8 cellular contexts compared by ENCODE assay signal in genomic region chr2:71276311-71277158, GRCh38. TPM values are rescaled to one million over a fixed set of nuclear protein-coding genes. Genes with fewer than 3 reads are reported as not detected.
DNase-seq lines count a peak whose midpoint lies in the region; ATAC-seq and TF ChIP-seq lines count a peak whose summit lies in the region.

No MANE protein-coding gene starts in this region.

- H3K9me3 Mint-ChIP-seq in CD8-positive, alpha-beta T cell = no peaks in the 10 kb centered on the region
- peaks cover 14% of the 10 kb centered on the region for H3K9me3 Mint-ChIP-seq in activated T-cell treated with anti-CD3 and anti-CD28 coated beads, Interleukin-2, amount 50 U/mL, for 24 hours

- no peak overlapping the region for H3K27ac ChIP-seq in CD8-positive, alpha-beta T cell (ENCODE audit: low read depth, low read length)

- peaks cover 70% of the 10 kb centered on the region for H3K27me3 Mint-ChIP-seq in CD8-positive, alpha-beta T cell (ENCODE audit: low read depth)
- peaks cover 88% of the 10 kb centered on the region for H3K27me3 Mint-ChIP-seq in activated T-cell treated with anti-CD3 and anti-CD28 coated beads, Interleukin-2, amount 50 U/mL, for 24 hours

- peaks cover 18% of the 10 kb centered on the region for H3K27me3 ChIP-seq in CD8-positive, alpha-beta T cell (ENCODE audit: insufficient read depth, low read length)
- H3K27me3 ChIP-seq in NT2/D1 (ENCODE audit: insufficient read depth, insufficient read length) (peaks cover 6% of the 10 kb centered on the region), mucosa of stomach (ENCODE audit: control insufficient read depth, insufficient read depth, low read length) (peaks cover 7% of the 10 kb centered on the region)

- peak overlapping the region; percentile 76 for H3K4me3 Mint-ChIP-seq in CD8-positive, alpha-beta T cell
- H3K4me3 Mint-ChIP-seq in activated T-cell treated with anti-CD3 and anti-CD28 coated beads, Interleukin-2, amount 50 U/mL, for 24 hours = peak overlapping the region; percentile 79

- peak overlapping the region; percentile 80 for H3K4me3 ChIP-seq in CD8-positive, alpha-beta T cell (ENCODE audit: low read depth, low read length)
- H3K4me3 ChIP-seq in NT2/D1 (ENCODE audit: insufficient read length, low read depth) (peak overlapping the region; percentile 71), mucosa of stomach (ENCODE audit: low read length) (peak overlapping the region; percentile 43)

- ATAC-seq in CD8-positive, alpha-beta T cell = peak; percentile 99
- ATAC-seq in GM19452 (IDR thresholded peaks at IDR 0.05; ENCODE audit: unreplicated experiment) = peak; percentile 100
- peak; percentile 100 for ATAC-seq in HG03571 (IDR thresholded peaks at IDR 0.05; ENCODE audit: unreplicated experiment)
- ATAC-seq in esophagus mucosa = peak; percentile 100

- H3K4me1 Mint-ChIP-seq in CD8-positive, alpha-beta T cell (ENCODE audit: low read depth) = peaks cover 16% of the 10 kb centered on the region
- H3K4me1 Mint-ChIP-seq in activated T-cell treated with anti-CD3 and anti-CD28 coated beads, Interleukin-2, amount 50 U/mL, for 24 hours (ENCODE audit: low read depth) = peaks cover 23% of the 10 kb centered on the region

- H3K4me1 ChIP-seq in CD8-positive, alpha-beta T cell (ENCODE audit: insufficient read depth, low read length) = peaks cover 16% of the 10 kb centered on the region
- H3K4me1 ChIP-seq in NT2/D1 (ENCODE audit: insufficient read depth, insufficient read length) = no peaks in the 10 kb centered on the region
- peaks cover 16% of the 10 kb centered on the region for H3K4me1 ChIP-seq in mucosa of stomach (ENCODE audit: control insufficient read depth, insufficient read depth, low read length)

- H3K9me3 ChIP-seq in CD8-positive, alpha-beta T cell (ENCODE audit: low read length) = no peaks in the 10 kb centered on the region
- H3K9me3 ChIP-seq in NT2/D1 (ENCODE audit: insufficient read depth, low read length) = no peaks in the 10 kb centered on the region; the same call in 1 of the 2 replicates
- no peaks in the 10 kb centered on the region for H3K9me3 ChIP-seq in mucosa of stomach (ENCODE audit: control insufficient read depth, low read length)

- POLR2A ChIA-PET in CD8-positive, alpha-beta T cell (lab: Charles Lee) = interaction anchor here (1.2 kb wide), 1 partner anchor 56 kb away, joined by 3 read pairs; no protein-coding TSS in a partner anchor

- H3K36me3 ChIP-seq in CD8-positive, alpha-beta T cell (ENCODE audit: insufficient read depth, low read length) = no peaks in the 10 kb centered on the region
- no peaks in the 10 kb centered on the region for H3K36me3 ChIP-seq in NT2/D1 (ENCODE audit: insufficient read depth, insufficient read length, low read length)
- no peaks in the 10 kb centered on the region for H3K36me3 ChIP-seq in mucosa of stomach (ENCODE audit: control insufficient read depth, insufficient read depth, low read length)

- CTCF ChIA-PET in CD8-positive, alpha-beta T cell (lab: Charles Lee) = interaction anchor here (1.1 to 1.3 kb wide), 2 partner anchors 23 to 49 kb away, joined by 3 to 6 read pairs; partner anchors contain the start of gene PAIP2B

- peak; percentile 58 to 87 (median 75) for DNase-seq in CD8-positive, alpha-beta T cell
- peak; percentile 93 for DNase-seq in NT2/D1 (ENCODE audit: low read depth, low spot score)
- peak; percentile 94 for DNase-seq in activated T-cell treated with anti-CD3 and anti-CD28 coated beads, Interleukin-2, amount 50 U/mL, for 24 hours
- peak; percentile 53 to 64 for DNase-seq in stimulated activated CD8-positive, alpha-beta memory T cell treated with anti-CD3 and anti-CD28 coated beads, Interleukin-4, amount 100 ng/mL, for 1 hour (ENCODE audit: low read depth in 2 of 2, low spot score in 1 of 2)

- H3K9ac ChIP-seq in NT2/D1 (ENCODE audit: insufficient read length, low read depth) (peak overlapping the region; percentile 80), mucosa of stomach (ENCODE audit: low read length) (no peak overlapping the region)

- no peak for TF ChIP-seq CTCF in CD8-positive, alpha-beta T cell (IDR thresholded peaks at IDR 0.05)

- intact Hi-C loops in CD8-positive, alpha-beta T cell (cut with DNase I, micrococcal nuclease) = loop anchor here (1.0 to 2.0 kb wide), 4 partner anchors 49 to 146 kb away; partner anchors contain the start of genes MCEE (in 1 of the 2), MPHOSPH10 (in 1 of the 2), PAIP2B (in 1 of the 2) and ZNF638 (in 1 of the 2)

- no peaks in the 10 kb centered on the region for H3K36me3 Mint-ChIP-seq in CD8-positive, alpha-beta T cell
- no peaks in the 10 kb centered on the region for H3K36me3 Mint-ChIP-seq in activated T-cell treated with anti-CD3 and anti-CD28 coated beads, Interleukin-2, amount 50 U/mL, for 24 hours (ENCODE audit: low read depth)

- H3K27ac Mint-ChIP-seq in CD8-positive, alpha-beta T cell = no peak overlapping the region
- peak overlapping the region; percentile 22 for H3K27ac Mint-ChIP-seq in activated T-cell treated with anti-CD3 and anti-CD28 coated beads, Interleukin-2, amount 50 U/mL, for 24 hours

RNA-seq across cellular contexts. Expression of gene PAIP2B, which starts 49.6 kb away (rescaled TPM):
- 1 to 10 TPM; 1.7 to 1.8 TPM for total RNA-seq in CD8-positive, alpha-beta T cell
- total RNA-seq in esophagus mucosa = 9.8 TPM

RNA-seq across cellular contexts. Expression of gene ZNF638, which starts 55.0 kb away (rescaled TPM):
- total RNA-seq in CD8-positive, alpha-beta T cell = 10 to 100 TPM; 61.9 to 71.1 TPM
- 52.0 TPM for total RNA-seq in esophagus mucosa
